Comparison of ENCODE assay signal across 7 cellular contexts in the genomic region with DNA sequence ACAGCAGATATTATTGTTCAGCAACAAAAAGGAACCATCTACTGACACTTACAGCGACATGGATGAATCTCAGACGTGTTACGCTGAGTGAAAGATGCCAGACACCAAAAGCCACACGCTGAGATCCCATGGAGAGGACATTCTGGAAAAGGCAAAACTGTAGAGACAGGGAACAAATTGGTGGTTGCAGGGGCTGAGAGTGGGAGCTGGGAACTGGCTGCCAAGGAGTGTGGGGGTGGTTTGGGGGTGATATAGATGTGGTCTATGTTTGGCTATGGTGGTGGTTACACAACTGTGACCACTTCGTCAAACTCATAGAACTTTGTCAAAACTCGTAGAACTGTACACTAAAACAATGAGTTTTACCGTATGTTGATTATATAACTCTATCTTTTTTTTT.
"Had no signal": no experiment of that assay in that cellular context is flagged by ENCODE, and none has a peak within 500 bp of the region (broad histone marks: within the 10 kb centered on the region; RNA-seq: fewer than 3 reads in every experiment).

No MANE protein-coding gene starts in this region.

- H3K9me3 Mint-ChIP-seq: GM23338, HFFc6 had no signal

- DNase-seq: H9, HCEC 1CT, HFFc6, KBM-7 had no signal

- H3K27ac Mint-ChIP-seq: GM23338, H9, HFFc6 had no signal

- H3K36me3 Mint-ChIP-seq: IgD-negative memory B cell had no signal

- ATAC-seq: GM23338 had no signal

- H3K4me3 Mint-ChIP-seq: GM23338, H9, HFFc6, IgD-negative memory B cell had no signal

- H3K4me3 ChIP-seq: GM23338 had no signal

- H3K4me1 Mint-ChIP-seq: IgD-negative memory B cell had no signal

- H2AFZ ChIP-seq: GM23338 had no signal

- H3K4me2 ChIP-seq: GM23338, KMS-11 had no signal

- H3K27ac ChIP-seq: KMS-11 had no signal
